In genomic region chr14:34450958-34451357, GRCh38 we compare ENCODE assay signal across 25 cellular contexts.
"Had no signal": no experiment of that assay in that cellular context is flagged by ENCODE, and none has a peak within 500 bp of the region (broad histone marks: within the 10 kb centered on the region; RNA-seq: fewer than 3 reads in every experiment).

No MANE protein-coding gene starts in this region.

- H3K27me3 Mint-ChIP-seq: activated CD4-positive, alpha-beta T cell treated with anti-CD3 and anti-CD28 coated beads, Interleukin-2, amount 10 ng/mL, durations not matched to agents 24 days and 14 days; activated CD8-positive, alpha-beta memory T cell treated with anti-CD3 and anti-CD28 coated beads, Interleukin-2, amount 10 ng/mL, durations not matched to agents 7 days and 5 days; activated CD8-positive, alpha-beta T cell treated with anti-CD3 and anti-CD28 coated beads for 36 hours; activated naive CD4-positive, alpha-beta T cell treated with anti-CD3 and anti-CD28 coated beads, Interleukin-2, amount 50 U/mL, for 24 hours; stimulated activated naive CD8-positive, alpha-beta T cell treated with anti-CD3 and anti-CD28 coated beads, Interleukin-15, Interleukin-2, amounts not matched to agents 100 ng/mL and 50 ng/mL, for 24 hours had no signal

- H3K27ac ChIP-seq: hepatocyte, neutrophil, pancreas, psoas muscle, right atrium auricular region, thyroid gland had no signal

- H3K27me3 ChIP-seq: hepatocyte, neutrophil, pancreas, right atrium auricular region, thyroid gland had no signal

- H3K4me1 Mint-ChIP-seq: activated CD8-positive, alpha-beta memory T cell treated with anti-CD3 and anti-CD28 coated beads, Interleukin-2, amount 10 ng/mL, durations not matched to agents 7 days and 5 days; activated naive CD4-positive, alpha-beta T cell treated with anti-CD3 and anti-CD28 coated beads, Interleukin-2, amount 50 U/mL, for 24 hours; immature natural killer cell; nephron had no signal

- FAIRE-seq: pancreas had no signal

- H3K9me3 Mint-ChIP-seq: activated CD4-positive, alpha-beta T cell treated with anti-CD3 and anti-CD28 coated beads, Interleukin-2, amount 10 ng/mL, durations not matched to agents 24 days and 14 days; activated CD8-positive, alpha-beta T cell treated with anti-CD3 and anti-CD28 coated beads for 36 hours; activated naive CD4-positive, alpha-beta T cell treated with anti-CD3 and anti-CD28 coated beads, Interleukin-2, amount 50 U/mL, for 24 hours; immature natural killer cell; nephron; stimulated activated naive CD8-positive, alpha-beta T cell treated with anti-CD3 and anti-CD28 coated beads, Interleukin-15, Interleukin-2, amounts not matched to agents 100 ng/mL and 50 ng/mL, for 24 hours had no signal

- H3K9me3 ChIP-seq: neutrophil, pancreas, psoas muscle, right atrium auricular region, thyroid gland had no signal

- H2AFZ ChIP-seq: hepatocyte had no signal

- H3K4me3 Mint-ChIP-seq: activated CD4-positive, alpha-beta T cell treated with anti-CD3 and anti-CD28 coated beads, Interleukin-2, amount 10 ng/mL, durations not matched to agents 24 days and 14 days; activated CD8-positive, alpha-beta memory T cell treated with anti-CD3 and anti-CD28 coated beads, Interleukin-2, amount 10 ng/mL, durations not matched to agents 7 days and 5 days; activated CD8-positive, alpha-beta T cell treated with anti-CD3 and anti-CD28 coated beads for 36 hours; activated naive CD4-positive, alpha-beta T cell treated with anti-CD3 and anti-CD28 coated beads, Interleukin-2, amount 50 U/mL, for 24 hours; brain; immature natural killer cell; nephron; stimulated activated naive CD8-positive, alpha-beta T cell treated with anti-CD3 and anti-CD28 coated beads, Interleukin-15, Interleukin-2, amounts not matched to agents 100 ng/mL and 50 ng/mL, for 24 hours had no signal

- H3K36me3 ChIP-seq: neutrophil, thyroid gland had no signal

- H3K4me3 ChIP-seq: hepatocyte, pancreas, psoas muscle, right atrium auricular region, thyroid gland had no signal

- ATAC-seq: activated CD8-positive, alpha-beta memory T cell treated with anti-CD3 and anti-CD28 coated beads, Interleukin-2, amount 10 ng/mL, durations not matched to agents 7 days and 5 days; activated CD8-positive, alpha-beta T cell treated with anti-CD3 and anti-CD28 coated beads for 36 hours; esophagus mucosa; left ventricle myocardium superior; psoas muscle had no signal

- H3K4me2 ChIP-seq: hepatocyte had no signal

- H3K27ac Mint-ChIP-seq: activated CD4-positive, alpha-beta T cell treated with anti-CD3 and anti-CD28 coated beads, Interleukin-2, amount 10 ng/mL, durations not matched to agents 24 days and 14 days; activated CD8-positive, alpha-beta memory T cell treated with anti-CD3 and anti-CD28 coated beads, Interleukin-2, amount 10 ng/mL, durations not matched to agents 7 days and 5 days; activated CD8-positive, alpha-beta T cell treated with anti-CD3 and anti-CD28 coated beads for 36 hours; activated naive CD4-positive, alpha-beta T cell treated with anti-CD3 and anti-CD28 coated beads, Interleukin-2, amount 50 U/mL, for 24 hours; brain; immature natural killer cell; nephron; stimulated activated naive CD8-positive, alpha-beta T cell treated with anti-CD3 and anti-CD28 coated beads, Interleukin-15, Interleukin-2, amounts not matched to agents 100 ng/mL and 50 ng/mL, for 24 hours had no signal

- DNase-seq: activated CD4-positive, alpha-beta T cell treated with anti-CD3 and anti-CD28 coated beads, Interleukin-2, amount 10 ng/mL, durations not matched to agents 24 days and 14 days; activated CD8-positive, alpha-beta memory T cell treated with anti-CD3 and anti-CD28 coated beads, Interleukin-2, amount 10 ng/mL, durations not matched to agents 7 days and 5 days; activated CD8-positive, alpha-beta T cell treated with anti-CD3 and anti-CD28 coated beads for 36 hours; activated effector memory CD4-positive, alpha-beta T cell treated with anti-CD3 and anti-CD28 coated beads, Interleukin-2, amount 50 U/mL, for 16 hours; activated T-cell treated with anti-CD3 and anti-CD28 coated beads for 4 hours; aorta; effector memory CD4-positive, alpha-beta T cell; foreskin melanocyte; glutamatergic neuron; immature natural killer cell; left ventricle myocardium superior; midbrain; pancreas; psoas muscle; stimulated activated CD4-positive, alpha-beta T cell treated with anti-CD3 and anti-CD28 coated beads, Interleukin-1b, Interleukin-23, amount 100 ng/mL, for 48 hours; substantia nigra; thyroid gland had no signal

- H3K4me1 ChIP-seq: pancreas, psoas muscle, right atrium auricular region, thyroid gland had no signal
